22 cellular contexts compared by ENCODE assay signal in genomic region chr18:21049306-21049705, GRCh38.
DNase-seq lines count a peak whose midpoint lies in the region; ATAC-seq and TF ChIP-seq lines count a peak whose summit lies in the region.
"Had no signal": no experiment of that assay in that cellular context is flagged by ENCODE, and none has a peak within 500 bp of the region (broad histone marks: within the 10 kb centered on the region; RNA-seq: fewer than 3 reads in every experiment).

No MANE protein-coding gene starts in this region.

- H3K27me3 ChIP-seq in left ventricle myocardium inferior (ENCODE audit: low read depth) (no peaks in the 10 kb centered on the region), upper lobe of right lung (no peaks in the 10 kb centered on the region)
- H3K27me3 ChIP-seq: hepatocyte, testis had no signal

- TF ChIP-seq CTCF in left ventricle myocardium inferior (IDR thresholded peaks at IDR 0.05; ENCODE audit: borderline replicate concordance), result no peak
- TF ChIP-seq CTCF in coronary artery (IDR thresholded peaks at IDR 0.05), result no peak
- no peak for TF ChIP-seq CTCF in upper lobe of right lung (IDR thresholded peaks at IDR 0.05)

- peak overlapping the region; percentile 35 for H3K27ac ChIP-seq in left ventricle myocardium inferior (replicated peaks)
- peak overlapping the region; percentile 33 to 44 for H3K27ac ChIP-seq in coronary artery
- peak overlapping the region; percentile 44 for H3K27ac ChIP-seq in upper lobe of right lung
- H3K27ac ChIP-seq: hepatocyte, testis had no signal

- ATAC-seq in Right ventricle myocardium inferior, result no peak
- ATAC-seq in naive B cell (ENCODE audit: low read depth in 2 of 2), result no peak
- ATAC-seq in upper lobe of right lung, result no peak
- ATAC-seq: activated CD4-positive, CD25-positive, alpha-beta regulatory T cell treated with anti-CD3 and anti-CD28 coated beads, Interleukin-2, amount 50 U/mL, for 24 hours had no signal

- H3K27ac Mint-ChIP-seq in naive B cell, result peak overlapping the region in 5 of 6 donors; percentile 25 to 84 (median 68)
- H3K27ac Mint-ChIP-seq: T-helper 1 cell treated with Interleukin-12 subunit alpha and Interleukin-12 subunit beta and Interleukin-4 antibody, amounts not matched to agents 30 μg/mL and 1 μg/mL, for 36 hours had no signal

- H3K36me3 ChIP-seq in left ventricle myocardium inferior (peaks cover 24% of the 10 kb centered on the region), upper lobe of right lung (peaks cover 12% of the 10 kb centered on the region)

- H3K4me1 ChIP-seq in left ventricle myocardium inferior, result peaks cover 63% of the 10 kb centered on the region
- H3K4me1 ChIP-seq in upper lobe of right lung, result peaks cover 34% of the 10 kb centered on the region

- no peak overlapping the region for H3K4me3 ChIP-seq in left ventricle myocardium inferior
- H3K4me3 ChIP-seq in coronary artery, result no peak overlapping the region
- no peak overlapping the region for H3K4me3 ChIP-seq in upper lobe of right lung
- H3K4me3 ChIP-seq: hepatocyte, testis had no signal

- intact Hi-C loops in left ventricle myocardium inferior (cut with micrococcal nuclease), result no loop called here
- intact Hi-C loops in Right ventricle myocardium inferior (cut with DNase I), result no loop called here
- intact Hi-C loops in upper lobe of right lung (cut with DNase I), result no loop called here

- H3K9me3 ChIP-seq in left ventricle myocardium inferior (replicated peaks) (no peaks in the 10 kb centered on the region), upper lobe of right lung (no peaks in the 10 kb centered on the region)
- H3K9me3 ChIP-seq: testis had no signal

- DNase-seq in left ventricle myocardium inferior (no peak), Right ventricle myocardium inferior (ENCODE audit: missing footprints) (no peak), coronary artery (ENCODE audit: low spot score) (no peak), naive B cell (no peak), upper lobe of right lung (no peak), pons (ENCODE audit: low spot score) (no peak), CD1c-positive myeloid dendritic cell (ENCODE audit: extremely low spot score) (no peak)
- no peak for DNase-seq in activated naive CD4-positive, alpha-beta T cell (lab: John Stamatoyannopoulos, UW)
- DNase-seq: activated CD8-positive, alpha-beta memory T cell treated with anti-CD3 and anti-CD28 coated beads for 24 hours; amygdala; caudate nucleus; DND-41; effector memory CD4-positive, alpha-beta T cell; NCI-H1436 treated with DMSO at 0.1 percent for 48 hours; NCI-H2171 treated with DMSO at 0.1 percent for 48 hours; NCI-H526 treated with DMSO at 0.1 percent for 48 hours; SIG-M5; testis had no signal

- H3K9me3 Mint-ChIP-seq in naive B cell, result no peaks in the 10 kb centered on the region
- H3K9me3 Mint-ChIP-seq: activated T-helper 2 cell treated with anti-CD3 and anti-CD28 coated beads, Interferon-gamma antibody, Interleukin-2, Interleukin-4, amounts not matched to agents 10 μg/mL and 5 μg/mL and 100 μg/mL, durations not matched to agents 14 hours and 24 hours and 36 hours; T-helper 1 cell treated with Interleukin-12 subunit alpha and Interleukin-12 subunit beta and Interleukin-4 antibody, amounts not matched to agents 30 μg/mL and 1 μg/mL, for 36 hours had no signal

- H3K36me3 Mint-ChIP-seq in naive B cell, result peaks cover 0 to 9% of the 10 kb centered on the region in 2 donors

- H3K4me3 Mint-ChIP-seq in naive B cell, result no peak overlapping the region
- H3K4me3 Mint-ChIP-seq: T-helper 1 cell treated with Interleukin-12 subunit alpha and Interleukin-12 subunit beta and Interleukin-4 antibody, amounts not matched to agents 30 μg/mL and 1 μg/mL, for 36 hours had no signal

- H3K27me3 Mint-ChIP-seq in naive B cell, result no peaks in the 10 kb centered on the region

- peaks cover 17 to 41% (median 26%) of the 10 kb centered on the region in 3 donors for H3K4me1 Mint-ChIP-seq in naive B cell
